In the genomic region with DNA sequence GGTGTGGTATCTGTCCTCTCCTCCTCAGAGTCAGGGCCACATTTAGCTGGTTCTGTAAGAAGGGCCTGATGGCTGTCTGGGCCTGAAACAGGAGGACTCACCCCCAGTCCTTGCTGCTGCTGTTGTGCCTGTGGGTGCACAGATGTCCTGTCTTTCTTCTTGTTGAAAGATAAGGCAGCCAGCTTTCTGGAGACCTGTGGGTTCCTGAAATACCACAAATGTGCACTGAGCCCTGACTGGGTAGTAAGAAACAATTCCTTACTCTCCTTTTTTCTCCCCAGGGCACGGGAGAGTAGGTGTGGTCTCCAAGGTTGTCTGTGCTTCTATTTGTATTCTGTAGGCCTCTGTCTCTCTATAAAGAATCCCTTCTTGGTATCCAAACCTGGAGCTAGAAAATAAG, we compare ENCODE assay signal across 22 cellular contexts.
A peak's percentile ranks its signal among the peaks of the same experiment; 100 is the strongest.
DNase-seq lines count a peak whose midpoint lies in the region; ATAC-seq, FAIRE-seq and TF ChIP-seq lines count a peak whose summit lies in the region.
"Had no signal": no experiment of that assay in that cellular context is flagged by ENCODE, and none has a peak within 500 bp of the region (broad histone marks: within the 10 kb centered on the region; RNA-seq: fewer than 3 reads in every experiment).

No MANE protein-coding gene starts in this region.

- H3K9me3 ChIP-seq in DND-41 (ENCODE audit: insufficient read depth, low read length, severe bottlenecking) (peaks cover 3% of the 10 kb centered on the region), RWPE2 (ENCODE audit: severe bottlenecking) (peaks cover 11% of the 10 kb centered on the region), esophagus squamous epithelium (peaks cover 0 to 21% (median 16%) of the 10 kb centered on the region in 3 donors)
- H3K9me3 ChIP-seq: BE2C had no signal

- no peak for TF ChIP-seq CTCF in DND-41 (IDR thresholded peaks at IDR 0.05; ENCODE audit: borderline replicate concordance, extremely low read depth, low read length, poor library complexity, severe bottlenecking)
- TF ChIP-seq CTCF in RWPE2 (IDR thresholded peaks at IDR 0.05; ENCODE audit: poor library complexity, severe bottlenecking), result no peak
- TF ChIP-seq CTCF in esophagus squamous epithelium (IDR thresholded peaks at IDR 0.05), result no peak

- no peaks in the 10 kb centered on the region for H3K79me2 ChIP-seq in DND-41 (ENCODE audit: insufficient read depth, low read length)

- H3K27me3 ChIP-seq in DND-41 (ENCODE audit: insufficient read depth, low read length, poor library complexity), result no peaks in the 10 kb centered on the region
- H3K27me3 ChIP-seq in RWPE2 (ENCODE audit: insufficient read depth, poor library complexity, severe bottlenecking), result no peaks in the 10 kb centered on the region
- H3K27me3 ChIP-seq in esophagus squamous epithelium, result no peaks in the 10 kb centered on the region
- H3K27me3 ChIP-seq: BE2C, MG63 had no signal

- H3K4me3 ChIP-seq in DND-41 (ENCODE audit: low read depth in 1 of 2, low read length in 2 of 2) (no peak overlapping the region), RWPE2 (ENCODE audit: severe bottlenecking) (no peak overlapping the region), esophagus squamous epithelium (no peak overlapping the region)
- H3K4me3 ChIP-seq: MG63 had no signal

- intact Hi-C loops in esophagus squamous epithelium (cut with DNase I), result no loop called here

- H3K4me1 ChIP-seq in DND-41 (ENCODE audit: insufficient read depth, low read length) (no peaks in the 10 kb centered on the region), RWPE2 (ENCODE audit: insufficient read depth, poor library complexity, severe bottlenecking) (peaks cover 28% of the 10 kb centered on the region), esophagus squamous epithelium (peaks cover 11 to 43% (median 14%) of the 10 kb centered on the region in 3 donors)
- H3K4me1 ChIP-seq: BE2C had no signal

- WGBS in esophagus squamous epithelium, 2 donors, result 61 to 67% methylated on average over 1 of the region's 1 CpG

- H3K4me2 ChIP-seq in DND-41 (ENCODE audit: insufficient read depth, low read length), result no peak overlapping the region
- H3K4me2 ChIP-seq: KMS-11 had no signal

- peak; percentile 59 for ATAC-seq in DND-41 (ENCODE audit: insufficient read depth, low read depth)
- ATAC-seq in RWPE2 (ENCODE audit: low read depth), result no peak
- ATAC-seq in HG02885 (IDR thresholded peaks at IDR 0.05; ENCODE audit: poor library complexity, unreplicated experiment), result no peak
- no peak for ATAC-seq in GM21576 (IDR thresholded peaks at IDR 0.05; ENCODE audit: unreplicated experiment)
- ATAC-seq: CD8-positive, alpha-beta T cell; SK-N-SH treated with all-trans-retinoic acid at 6 μM for 48 hours had no signal

- peak; percentile 20 for DNase-seq in DND-41
- DNase-seq in RWPE2 (ENCODE audit: low spot score), result no peak
- no peak for DNase-seq in esophagus squamous epithelium (lab: John Stamatoyannopoulos, UW)
- peak; percentile 32 for DNase-seq in renal cortical epithelial cell (ENCODE audit: low read depth)
- no peak for DNase-seq in frontal cortex (ENCODE audit: low spot score in 2 of 2)
- no peak for DNase-seq in activated effector memory CD4-positive, alpha-beta T cell treated with Interleukin-2 at 50 U/mL for 16 hours
- DNase-seq: BE2C; Calu3; CD8-positive, alpha-beta T cell; EL; HFFc6; MG63; NCI-H1105; NCI-H2081 treated with DMSO at 0.1 percent for 48 hours; NK-92 treated with Interleukin-12 subunit alpha and Interleukin-12 subunit beta, amount 100 ng/mL, for 24 hours had no signal

- no peak overlapping the region for H2AFZ ChIP-seq in DND-41 (ENCODE audit: low read depth, low read length)

- H3K9ac ChIP-seq in DND-41 (ENCODE audit: low read depth, low read length), result no peak overlapping the region
- H3K9ac ChIP-seq: KMS-11 had no signal

- FAIRE-seq in frontal cortex (lab: Jason Lieb, UNC), result no peak
- FAIRE-seq: A204.1, GM12891, H54 had no signal

- H4K20me1 ChIP-seq in DND-41 (ENCODE audit: insufficient read depth, low read length), result no peaks in the 10 kb centered on the region

- no peak for TF ChIP-seq POLR2A in esophagus squamous epithelium (IDR thresholded peaks at IDR 0.05)

- no peaks in the 10 kb centered on the region for H3K36me3 ChIP-seq in DND-41 (ENCODE audit: insufficient read depth, low read length)
- H3K36me3 ChIP-seq in RWPE2 (ENCODE audit: low read depth), result no peaks in the 10 kb centered on the region
- no peaks in the 10 kb centered on the region for H3K36me3 ChIP-seq in esophagus squamous epithelium
- H3K36me3 ChIP-seq: BE2C, MG63 had no signal

- H3K27ac ChIP-seq in DND-41 (ENCODE audit: low read length) (no peak overlapping the region), RWPE2 (ENCODE audit: poor library complexity, severe bottlenecking) (peak overlapping the region; percentile 98), esophagus squamous epithelium (peak overlapping the region in 3 of 4 donors; percentile 66 to 81 (median 81))
- H3K27ac ChIP-seq: KMS-11 had no signal

Comparison
In these comparisons a context has a peak if more than half of its experiments do, and no peak if none do; other contexts are left out.
1. DNase-seq: peak in DND-41 (single experiment) and renal cortical epithelial cell (single experiment); none in RWPE2 (single experiment), esophagus squamous epithelium (single experiment), frontal cortex (0 of 2) and activated effector memory CD4-positive, alpha-beta T cell treated with Interleukin-2 at 50 U/mL for 16 hours (single experiment).